In the genomic region with DNA sequence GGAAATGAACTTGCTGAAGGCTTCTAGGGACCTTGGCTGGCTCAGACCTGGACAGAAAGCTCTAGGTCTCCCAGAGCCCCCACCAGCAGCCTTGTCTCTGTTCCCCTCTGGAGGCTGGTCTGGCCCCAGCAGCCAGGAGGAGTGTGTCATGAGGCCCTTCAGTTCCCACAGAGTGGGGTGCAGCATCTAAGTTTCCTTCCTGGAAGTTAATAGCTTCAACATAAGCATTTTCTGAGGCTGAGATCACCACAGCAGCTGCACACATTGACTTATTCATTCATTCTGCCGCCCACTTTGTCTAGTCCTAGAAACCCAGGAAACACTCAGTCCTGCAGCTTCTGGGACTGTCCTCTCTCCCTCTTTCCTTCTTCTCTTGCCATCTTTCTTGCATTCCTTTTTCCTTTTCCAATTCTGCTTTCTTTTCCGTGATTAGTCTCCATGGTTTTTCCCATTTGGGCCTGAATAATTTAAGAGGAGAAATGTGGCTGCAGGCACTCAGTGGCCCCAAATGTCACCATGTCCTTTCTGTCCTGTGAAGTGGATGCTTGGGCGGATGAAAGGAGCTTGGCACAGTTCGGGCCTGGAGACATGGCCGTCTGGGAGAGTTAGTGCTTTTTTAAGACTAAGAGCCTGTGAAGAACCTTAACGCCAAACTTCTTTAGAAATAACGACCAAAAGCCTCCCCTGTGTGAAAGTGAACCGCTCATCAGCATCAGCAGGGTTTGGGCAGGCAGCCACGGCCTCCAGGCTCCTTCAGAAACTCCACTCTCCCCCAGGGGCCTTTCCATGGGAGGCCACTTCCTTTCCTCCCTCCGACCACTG, we compare ENCODE assay signal across 10 cellular contexts. TPM values are rescaled to one million over a fixed set of nuclear protein-coding genes. Genes with fewer than 3 reads are reported as not detected.
DNase-seq lines count a peak whose midpoint lies in the region; ATAC-seq and TF ChIP-seq lines count a peak whose summit lies in the region.
"Had no signal": no experiment of that assay in that cellular context is flagged by ENCODE, and none has a peak within 500 bp of the region (broad histone marks: within the 10 kb centered on the region; RNA-seq: fewer than 3 reads in every experiment).

No MANE protein-coding gene starts in this region.

- H3K4me1 Mint-ChIP-seq in endodermal cell, result peaks cover 23% of the 10 kb centered on the region
- H3K4me1 Mint-ChIP-seq in CD4-positive, alpha-beta T cell (ENCODE audit: low read depth), result peaks cover 24% of the 10 kb centered on the region

- 87 to 90% methylated on average over 7 to 10 of the region's 10 CpGs for WGBS in endodermal cell (ENCODE audit: insufficient coverage in 1 of 2, insufficient read length in 1 of 2), 2 experiments

- no peaks in the 10 kb centered on the region for H3K27me3 Mint-ChIP-seq in endodermal cell (ENCODE audit: insufficient read depth)
- peaks cover 4% of the 10 kb centered on the region for H3K27me3 Mint-ChIP-seq in CD4-positive, alpha-beta T cell
- H3K27me3 Mint-ChIP-seq: dendritic cell treated with granulocyte-macrophage colony-stimulating factor and Interleukin-4, amounts not matched to agents 40 ng/mL and 50 ng/mL, for 4 days had no signal

- H3K9ac ChIP-seq in endodermal cell (ENCODE audit: extremely low read depth, low read length, poor library complexity, severe bottlenecking), result no peak overlapping the region

- H3K27ac ChIP-seq in endodermal cell (ENCODE audit: low read depth, low read length), result peak overlapping the region; percentile 64
- no peak overlapping the region for H3K27ac ChIP-seq in CD4-positive, alpha-beta T cell (ENCODE audit: low read depth, low read length)

- TF ChIP-seq CTCF in BJ (IDR thresholded peaks at IDR 0.05; ENCODE audit: insufficient read depth, low read depth, low read length), result peak; percentile 37; the same call in 1 of the 2 replicates
- no peak for TF ChIP-seq CTCF in endodermal cell (conservative IDR thresholded peaks at IDR 0.05)
- no peak for TF ChIP-seq CTCF in CD4-positive, alpha-beta T cell (IDR thresholded peaks at IDR 0.05)

- intact Hi-C loops in CD4-positive, alpha-beta T cell (cut with DNase I, micrococcal nuclease), result no loop called here

- H3K4me3 ChIP-seq in BJ (ENCODE audit: low read depth, low read length) (no peak overlapping the region), endodermal cell (ENCODE audit: low read length) (no peak overlapping the region)

- H3K9me3 ChIP-seq in endodermal cell (ENCODE audit: control insufficient read depth, low read length), result no peaks in the 10 kb centered on the region
- no peaks in the 10 kb centered on the region for H3K9me3 ChIP-seq in CD4-positive, alpha-beta T cell (ENCODE audit: control insufficient read depth, low read length)

- POLR2A ChIA-PET in BJ (lab: Charles Lee), result no interaction called here
- POLR2A ChIA-PET in CD4-positive, alpha-beta T cell (lab: Charles Lee), result no interaction called here

- DNase-seq in BJ (ENCODE audit: low read depth) (peak; percentile 75), HT1080 (ENCODE audit: low read depth) (peak; percentile 76), endodermal cell (no peak), midbrain (lab: John Stamatoyannopoulos, UW) (peak; percentile 23), NCI-H526 treated with DMSO at 0.1 percent for 48 hours (lab: John Stamatoyannopoulos, UW) (no peak), DMS153 (lab: John Stamatoyannopoulos, UW) (no peak)
- DNase-seq in CD4-positive, alpha-beta T cell, result no peak
- DNase-seq: activated CD4-positive, alpha-beta T cell treated with anti-CD3 and anti-CD28 coated beads, Interleukin-2, amount 50 U/mL, for 1 hour had no signal

- CTCF ChIA-PET in BJ (lab: Yijun Ruan, JAX), result interaction anchor here (0.6 to 1.6 kb wide), 7 partner anchors 9 to 361 kb away, joined by 3 to 5 read pairs (median 4); no protein-coding TSS in a partner anchor
- CTCF ChIA-PET in CD4-positive, alpha-beta T cell (lab: Charles Lee), result no interaction called here

- no peaks in the 10 kb centered on the region for H3K9me3 Mint-ChIP-seq in endodermal cell
- H3K9me3 Mint-ChIP-seq in CD4-positive, alpha-beta T cell, result no peaks in the 10 kb centered on the region
- H3K9me3 Mint-ChIP-seq: dendritic cell treated with granulocyte-macrophage colony-stimulating factor and Interleukin-4, amounts not matched to agents 40 ng/mL and 50 ng/mL, for 4 days had no signal

- H3K36me3 ChIP-seq in BJ (ENCODE audit: control insufficient read depth, insufficient read depth, low read length) (no peaks in the 10 kb centered on the region), endodermal cell (ENCODE audit: control insufficient read depth, insufficient read depth, low read length) (no peaks in the 10 kb centered on the region)

- peaks cover 17% of the 10 kb centered on the region for H3K4me1 ChIP-seq in endodermal cell (ENCODE audit: control insufficient read depth, insufficient read depth, low read length)

- H3K27me3 ChIP-seq in BJ (ENCODE audit: control insufficient read depth, insufficient read depth, low read length), result peaks cover 5% of the 10 kb centered on the region
- H3K27me3 ChIP-seq in endodermal cell (ENCODE audit: control insufficient read depth, insufficient read depth, low read length, poor library complexity, severe bottlenecking), result no peaks in the 10 kb centered on the region
- no peaks in the 10 kb centered on the region for H3K27me3 ChIP-seq in CD4-positive, alpha-beta T cell (ENCODE audit: control insufficient read depth, insufficient read depth, low read length)

- H3K4me3 Mint-ChIP-seq in endodermal cell, result no peak overlapping the region
- no peak overlapping the region for H3K4me3 Mint-ChIP-seq in CD4-positive, alpha-beta T cell
- H3K4me3 Mint-ChIP-seq: dendritic cell treated with granulocyte-macrophage colony-stimulating factor and Interleukin-4, amounts not matched to agents 40 ng/mL and 50 ng/mL, for 4 days had no signal

- no peak overlapping the region for H3K27ac Mint-ChIP-seq in endodermal cell
- H3K27ac Mint-ChIP-seq in CD4-positive, alpha-beta T cell, result no peak overlapping the region
- H3K27ac Mint-ChIP-seq: dendritic cell treated with granulocyte-macrophage colony-stimulating factor and Interleukin-4, amounts not matched to agents 40 ng/mL and 50 ng/mL, for 4 days had no signal

- no peak for ATAC-seq in CD4-positive, alpha-beta T cell (ENCODE audit: poor library complexity)
- no peak for ATAC-seq in HG03354 (IDR thresholded peaks at IDR 0.05; ENCODE audit: poor library complexity, severe bottlenecking, unreplicated experiment)

- H3K36me3 Mint-ChIP-seq in endodermal cell (ENCODE audit: low read depth), result peaks cover 7% of the 10 kb centered on the region
- H3K36me3 Mint-ChIP-seq in CD4-positive, alpha-beta T cell (ENCODE audit: low read depth), result no peaks in the 10 kb centered on the region

RNA-seq across cellular contexts. Expression of gene PCMTD2, which starts 31.0 kb away (rescaled TPM):
- 34.4 and 36.1 TPM in 2 replicates for polyA plus RNA-seq in BJ (2011; rRNA removed)
- polyA minus RNA-seq in BJ (2011; rRNA and poly(A)+ RNA removed), result 9.2 and 9.7 TPM in 2 replicates
- total RNA-seq in HT1080 (2014; rRNA removed; shearing (Covaris generic)), result 11.7 and 19.5 TPM in 2 replicates
- 23.8 and 50.0 TPM in 2 replicates for polyA plus RNA-seq in HT1080 (2015; cell fraction: cytosol; rRNA removed)
- 94.3 and 114 TPM in 2 replicates for polyA plus RNA-seq in HT1080 (2015; cell fraction: nucleus; rRNA removed)
- total RNA-seq in endodermal cell, result 100 to 1,000 TPM; 145 to 158 TPM
- 57.2 TPM for polyA plus RNA-seq in endodermal cell (2013, experiment 1 of 2)
- 55.0 TPM for polyA plus RNA-seq in endodermal cell (2013, experiment 2 of 2)
- 10 to 100 TPM; 68.5 to 76.5 TPM for total RNA-seq in CD4-positive, alpha-beta T cell

Comparison
In these comparisons a context has a peak if more than half of its experiments do, and no peak if none do; other contexts are left out.
1. DNase-seq: peak in BJ (single experiment), HT1080 (single experiment) and midbrain (single experiment); none in endodermal cell (single experiment), NCI-H526 treated with DMSO at 0.1 percent for 48 hours (single experiment), CD4-positive, alpha-beta T cell (0 of 10) and DMS153 (single experiment).